In the genomic region with DNA sequence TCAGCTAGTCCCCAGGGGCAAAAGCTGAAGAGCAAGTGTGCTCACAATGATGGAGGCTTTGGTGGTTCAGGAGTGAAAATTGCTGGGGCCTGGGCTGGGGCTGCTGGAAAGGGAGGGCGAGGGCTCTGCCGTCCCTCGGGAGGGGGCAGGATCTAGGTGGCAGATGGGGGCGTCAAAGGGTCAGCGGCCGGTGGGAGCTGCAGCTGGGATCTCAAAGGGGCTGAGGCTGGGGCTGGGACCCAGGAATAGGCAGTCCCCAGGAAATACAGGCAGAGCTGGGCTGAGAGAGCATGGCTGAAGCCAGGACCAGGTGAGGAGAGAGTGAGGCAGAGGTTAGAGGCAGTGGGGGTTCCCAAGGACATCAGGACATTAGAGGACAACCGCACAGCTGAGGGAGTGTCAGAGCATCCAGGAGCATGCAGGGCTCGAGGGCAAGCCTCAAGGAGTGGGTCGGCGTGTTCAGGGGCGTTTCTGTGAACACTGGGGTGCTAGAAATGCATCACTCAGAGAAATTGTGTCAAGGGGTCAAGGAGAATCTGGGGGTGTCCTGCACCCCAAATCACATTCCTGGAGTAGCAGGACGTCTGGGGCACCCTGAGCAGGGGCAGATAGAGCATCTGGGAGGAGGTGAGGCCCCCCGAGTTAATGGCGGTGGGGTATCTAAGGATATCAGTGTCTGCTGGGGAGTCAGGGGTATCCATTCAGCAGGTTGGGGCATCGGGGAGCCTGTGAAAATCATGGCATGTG, we compare ENCODE assay signal across 9 cellular contexts. TPM values are rescaled to one million over a fixed set of nuclear protein-coding genes. Genes with fewer than 3 reads are reported as not detected.
A peak's percentile ranks its signal among the peaks of the same experiment; 100 is the strongest.
DNase-seq lines count a peak whose midpoint lies in the region; ATAC-seq and TF ChIP-seq lines count a peak whose summit lies in the region.
"Had no signal": no experiment of that assay in that cellular context is flagged by ENCODE, and none has a peak within 500 bp of the region (broad histone marks: within the 10 kb centered on the region; RNA-seq: fewer than 3 reads in every experiment).

No MANE protein-coding gene starts in this region.

- H3K36me3 Mint-ChIP-seq in mesothelial cell of epicardium, result peaks cover 7% of the 10 kb centered on the region

- no peaks in the 10 kb centered on the region for H3K9me3 ChIP-seq in left ventricle myocardium inferior (replicated peaks)

- H3K4me1 ChIP-seq in left ventricle myocardium inferior, result peaks cover 31% of the 10 kb centered on the region
- H3K4me1 ChIP-seq in urinary bladder (ENCODE audit: insufficient read depth), result no peaks in the 10 kb centered on the region

- 56% methylated on average over 15 of the region's 15 CpGs for WGBS in urinary bladder

- peak overlapping the region; percentile 59 for H3K4me3 ChIP-seq in left ventricle myocardium inferior
- H3K4me3 ChIP-seq in cardiac fibroblast (replicated peaks in 1 of 2; ENCODE audit: low read depth in 2 of 2, low read length in 2 of 2), result peak overlapping the region; percentile 39 to 41
- peak overlapping the region; percentile 24 for H3K4me3 ChIP-seq in urinary bladder (ENCODE audit: low read depth, low read length)

- H3K4me3 Mint-ChIP-seq in mesothelial cell of epicardium, result peak overlapping the region; percentile 68

- H3K36me3 ChIP-seq in left ventricle myocardium inferior (no peaks in the 10 kb centered on the region), urinary bladder (ENCODE audit: insufficient read depth) (no peaks in the 10 kb centered on the region)

- DNase-seq in left ventricle myocardium inferior, result no peak
- DNase-seq in Right ventricle myocardium superior, result no peak
- DNase-seq in cardiac fibroblast (ENCODE audit: low read depth in 2 of 2), result no peak
- DNase-seq in mesothelial cell of epicardium (ENCODE audit: low spot score in 2 of 2, unreplicated experiment in 2 of 2), result no peak
- DNase-seq in superior temporal gyrus (ENCODE audit: extremely low spot score), result no peak
- no peak for DNase-seq in iPS-NIHi7 (ENCODE audit: extremely low spot score)
- DNase-seq: GF-D8 had no signal

- no peak for TF ChIP-seq CTCF in left ventricle myocardium inferior (IDR thresholded peaks at IDR 0.05; ENCODE audit: borderline replicate concordance)
- no peak for TF ChIP-seq CTCF in cardiac fibroblast (IDR thresholded peaks at IDR 0.05; ENCODE audit: low read depth, low read length)
- TF ChIP-seq CTCF in mesothelial cell of epicardium (IDR thresholded peaks at IDR 0.05; ENCODE audit: unreplicated experiment), result no peak

- no peaks in the 10 kb centered on the region for H3K27me3 ChIP-seq in left ventricle myocardium inferior (ENCODE audit: low read depth)

- H3K27me3 Mint-ChIP-seq in mesothelial cell of epicardium (ENCODE audit: low read depth), result peaks cover 2% of the 10 kb centered on the region

- H3K27ac ChIP-seq in left ventricle myocardium inferior (replicated peaks) (peak overlapping the region; percentile 30), urinary bladder (ENCODE audit: low read depth) (no peak overlapping the region)

- ATAC-seq in Right ventricle myocardium superior (ENCODE audit: poor library complexity) (no peak), GM19328 (IDR thresholded peaks at IDR 0.05; ENCODE audit: unreplicated experiment) (no peak)

- intact Hi-C loops in left ventricle myocardium inferior (cut with micrococcal nuclease), result no loop called here
- intact Hi-C loops in Right ventricle myocardium superior (cut with DNase I), result no loop called here

- peaks cover 33% of the 10 kb centered on the region for H3K4me1 Mint-ChIP-seq in mesothelial cell of epicardium

- no peaks in the 10 kb centered on the region for H3K9me3 Mint-ChIP-seq in mesothelial cell of epicardium

- H3K27ac Mint-ChIP-seq in mesothelial cell of epicardium, result peak overlapping the region; percentile 56

RNA-seq across cellular contexts. Expression of a gene that starts 1.2 kb away (rescaled TPM):
- total RNA-seq in left ventricle myocardium inferior (0.58 TPM), Right ventricle myocardium superior (0.30 TPM), mesothelial cell of epicardium (16.8 to 17.0 TPM (median 17.0 TPM) in 3 replicates), urinary bladder (0.58 TPM)
- polyA plus RNA-seq in urinary bladder, result 1.3 TPM

RNA-seq across cellular contexts. Expression of a gene that starts 4.2 kb away (rescaled TPM):
- total RNA-seq in left ventricle myocardium inferior (11.8 TPM), Right ventricle myocardium superior (9.4 TPM), mesothelial cell of epicardium (26.3 to 28.9 TPM (median 28.7 TPM) in 3 replicates), urinary bladder (6.1 TPM)
- polyA plus RNA-seq in urinary bladder, result 26.4 TPM

RNA-seq across cellular contexts. Expression of a gene that starts 14.8 kb away (rescaled TPM):
- total RNA-seq in left ventricle myocardium inferior, result 10.3 TPM
- total RNA-seq in Right ventricle myocardium superior, result 10.2 TPM
- 10.6 to 12.4 TPM (median 12.0 TPM) in 3 replicates for total RNA-seq in mesothelial cell of epicardium
- total RNA-seq in urinary bladder, result 10.9 TPM
- polyA plus RNA-seq in urinary bladder, result 37.6 TPM

RNA-seq across cellular contexts. Expression of a gene that starts 22.9 kb away (rescaled TPM):
- total RNA-seq in left ventricle myocardium inferior (5.4 TPM), Right ventricle myocardium superior (4.1 TPM), mesothelial cell of epicardium (58.5 to 59.0 TPM (median 59.0 TPM) in 3 replicates), urinary bladder (8.5 TPM)
- polyA plus RNA-seq in urinary bladder, result 79.5 TPM

RNA-seq across cellular contexts. Expression of a gene that starts 44.3 kb away (rescaled TPM):
- 4.2 TPM for total RNA-seq in left ventricle myocardium inferior
- total RNA-seq in Right ventricle myocardium superior, result 4.2 TPM
- total RNA-seq in mesothelial cell of epicardium, result 8.9 to 9.7 TPM (median 9.2 TPM) in 3 replicates
- 2.1 TPM for total RNA-seq in urinary bladder
- 20.1 TPM for polyA plus RNA-seq in urinary bladder

Comparison
In these comparisons a context has a peak if more than half of its experiments do, and no peak if none do; other contexts are left out.
1. RNA of a gene that starts 1.2 kb away (total RNA-seq): 16.8 to 17.0 TPM in mesothelial cell of epicardium; 0.58 TPM in urinary bladder (single experiment), 0.58 TPM in left ventricle myocardium inferior (single experiment) and 0.30 TPM in Right ventricle myocardium superior (single experiment); every median in the first group is over 10 times any median in the second.
2. Peak in every context shown above with its lines, with median percentiles within 50 percentile points of each other: H3K4me3 ChIP-seq.